11 cellular contexts compared by ENCODE assay signal in the genomic region with DNA sequence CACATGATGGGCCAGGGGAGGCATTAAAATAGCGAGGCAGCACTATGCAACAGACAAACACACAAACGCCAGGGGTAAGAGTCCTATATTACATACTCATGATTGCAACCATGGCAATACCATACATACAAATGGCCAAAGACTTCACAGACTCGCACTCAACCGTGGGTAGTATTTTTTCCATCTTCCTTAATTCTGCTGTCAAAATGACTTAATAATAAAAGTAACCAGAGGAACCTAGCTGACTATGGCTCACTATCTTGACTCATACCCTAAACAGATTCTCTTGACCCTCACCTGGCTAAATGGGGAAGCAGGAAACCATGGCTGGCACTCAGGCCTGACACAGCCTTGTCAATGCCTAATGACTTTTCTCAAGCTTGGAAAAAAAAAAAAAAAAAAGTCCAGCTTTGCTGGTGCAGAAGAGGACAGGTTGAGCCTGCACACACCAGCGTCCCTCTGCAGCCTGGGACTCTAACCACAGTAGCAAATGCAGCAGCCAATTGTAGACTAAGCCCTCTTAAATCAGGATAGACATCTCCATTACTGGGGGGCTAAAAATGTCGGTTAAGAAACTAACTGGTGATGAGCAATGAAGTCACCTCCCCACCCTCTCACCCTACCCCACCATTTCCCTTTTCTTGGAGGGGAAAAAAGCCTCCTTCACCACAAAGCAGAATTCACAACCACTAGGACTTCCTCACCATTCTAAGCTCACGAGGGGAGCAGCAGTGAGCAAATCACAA. TPM values are rescaled to one million over a fixed set of nuclear protein-coding genes. Genes with fewer than 3 reads are reported as not detected.
A peak's percentile ranks its signal among the peaks of the same experiment; 100 is the strongest.
DNase-seq lines count a peak whose midpoint lies in the region; TF ChIP-seq lines count a peak whose summit lies in the region.
"Had no signal": no experiment of that assay in that cellular context is flagged by ENCODE, and none has a peak within 500 bp of the region (broad histone marks: within the 10 kb centered on the region; RNA-seq: fewer than 3 reads in every experiment).

No MANE protein-coding gene starts in this region.

- H3K36me3 Mint-ChIP-seq in activated naive CD4-positive, alpha-beta T cell treated with anti-CD3 and anti-CD28 coated beads for 36 hours (ENCODE audit: low read depth): peaks cover 7% of the 10 kb centered on the region
- no peaks in the 10 kb centered on the region for H3K36me3 Mint-ChIP-seq in chondrocyte (ENCODE audit: low read depth)

- WGBS in thymus: 32% methylated on average over 7 of the region's 7 CpGs

- DNase-seq in activated naive CD4-positive, alpha-beta T cell treated with anti-CD3 and anti-CD28 coated beads for 36 hours: no peak
- DNase-seq in activated naive CD4-positive, alpha-beta T cell (lab: John Stamatoyannopoulos, UW): no peak
- peak; percentile 34 for DNase-seq in NAMALWA (ENCODE audit: low spot score)
- no peak for DNase-seq in chondrocyte (ENCODE audit: low spot score)
- DNase-seq in Ammon's horn (ENCODE audit: low spot score): no peak
- no peak for DNase-seq in NCI-H2196 treated with DMSO at 0.1 percent for 48 hours (lab: John Stamatoyannopoulos, UW; ENCODE audit: unreplicated experiment)
- no peak for DNase-seq in hippocampal formation (lab: John Stamatoyannopoulos, UW)
- DNase-seq: NCI-H524 had no signal

- peak overlapping the region; percentile 64 for H3K27ac ChIP-seq in thymus (ENCODE audit: low read depth)
- H3K27ac ChIP-seq: C4-2B had no signal

- peaks cover 63% of the 10 kb centered on the region for H3K4me1 ChIP-seq in thymus (ENCODE audit: control insufficient read depth, insufficient read depth, low read length)

- intact Hi-C loops in activated naive CD4-positive, alpha-beta T cell treated with anti-CD3 and anti-CD28 coated beads for 36 hours (cut with micrococcal nuclease): loop anchor here (5.0 kb wide), 1 partner anchor 34 kb away; no protein-coding TSS in a partner anchor

- no peaks in the 10 kb centered on the region for H3K27me3 ChIP-seq in thymus (ENCODE audit: control insufficient read depth, insufficient read depth)

- H3K9me3 ChIP-seq in thymus (ENCODE audit: control insufficient read depth): no peaks in the 10 kb centered on the region

- no peak for TF ChIP-seq CTCF in chondrocyte (IDR thresholded peaks at IDR 0.05)

- H3K4me1 Mint-ChIP-seq in activated naive CD4-positive, alpha-beta T cell treated with anti-CD3 and anti-CD28 coated beads for 36 hours (ENCODE audit: low read depth): peaks cover 82% of the 10 kb centered on the region
- peaks cover 30% of the 10 kb centered on the region for H3K4me1 Mint-ChIP-seq in chondrocyte (ENCODE audit: low read depth)

- no peaks in the 10 kb centered on the region for H3K9me3 Mint-ChIP-seq in activated naive CD4-positive, alpha-beta T cell treated with anti-CD3 and anti-CD28 coated beads for 36 hours
- H3K9me3 Mint-ChIP-seq in chondrocyte (ENCODE audit: low read depth): no peaks in the 10 kb centered on the region

- peak overlapping the region; percentile 56 for H3K27ac Mint-ChIP-seq in activated naive CD4-positive, alpha-beta T cell treated with anti-CD3 and anti-CD28 coated beads for 36 hours
- peak overlapping the region; percentile 37 for H3K27ac Mint-ChIP-seq in chondrocyte (ENCODE audit: unreplicated experiment)

- H3K27me3 Mint-ChIP-seq in activated naive CD4-positive, alpha-beta T cell treated with anti-CD3 and anti-CD28 coated beads for 36 hours (ENCODE audit: low read depth): no peaks in the 10 kb centered on the region
- no peaks in the 10 kb centered on the region for H3K27me3 Mint-ChIP-seq in chondrocyte (ENCODE audit: low read depth)

- peaks cover 3% of the 10 kb centered on the region for H3K36me3 ChIP-seq in thymus (ENCODE audit: control insufficient read depth, insufficient read depth)

- no peak overlapping the region for H3K4me3 Mint-ChIP-seq in activated naive CD4-positive, alpha-beta T cell treated with anti-CD3 and anti-CD28 coated beads for 36 hours
- no peak overlapping the region for H3K4me3 Mint-ChIP-seq in chondrocyte (ENCODE audit: unreplicated experiment)

- H3K4me3 ChIP-seq in thymus (ENCODE audit: low read length): no peak overlapping the region
- H3K4me3 ChIP-seq: lung had no signal

- CTCF ChIA-PET in activated naive CD4-positive, alpha-beta T cell treated with anti-CD3 and anti-CD28 coated beads for 36 hours (lab: Charles Lee): no interaction called here

RNA-seq across cellular contexts. Expression of a gene that starts 23.1 kb away (rescaled TPM):
- total RNA-seq in activated naive CD4-positive, alpha-beta T cell treated with anti-CD3 and anti-CD28 coated beads for 36 hours: 10 to 100 TPM; 37.6 to 43.0 TPM
- total RNA-seq in chondrocyte: 21.8 to 23.3 TPM (median 22.3 TPM) in 3 replicates
- polyA plus RNA-seq in thymus: 83.9 TPM

RNA-seq across cellular contexts. Expression of a gene that starts 26.0 kb away (rescaled TPM):
- total RNA-seq in activated naive CD4-positive, alpha-beta T cell treated with anti-CD3 and anti-CD28 coated beads for 36 hours: 10 to 100 TPM; 85.0 to 92.4 TPM
- 15.9 to 18.1 TPM (median 16.5 TPM) in 3 replicates for total RNA-seq in chondrocyte
- 83.6 TPM for polyA plus RNA-seq in thymus
